8 cellular contexts compared by ENCODE assay signal in the genomic region with DNA sequence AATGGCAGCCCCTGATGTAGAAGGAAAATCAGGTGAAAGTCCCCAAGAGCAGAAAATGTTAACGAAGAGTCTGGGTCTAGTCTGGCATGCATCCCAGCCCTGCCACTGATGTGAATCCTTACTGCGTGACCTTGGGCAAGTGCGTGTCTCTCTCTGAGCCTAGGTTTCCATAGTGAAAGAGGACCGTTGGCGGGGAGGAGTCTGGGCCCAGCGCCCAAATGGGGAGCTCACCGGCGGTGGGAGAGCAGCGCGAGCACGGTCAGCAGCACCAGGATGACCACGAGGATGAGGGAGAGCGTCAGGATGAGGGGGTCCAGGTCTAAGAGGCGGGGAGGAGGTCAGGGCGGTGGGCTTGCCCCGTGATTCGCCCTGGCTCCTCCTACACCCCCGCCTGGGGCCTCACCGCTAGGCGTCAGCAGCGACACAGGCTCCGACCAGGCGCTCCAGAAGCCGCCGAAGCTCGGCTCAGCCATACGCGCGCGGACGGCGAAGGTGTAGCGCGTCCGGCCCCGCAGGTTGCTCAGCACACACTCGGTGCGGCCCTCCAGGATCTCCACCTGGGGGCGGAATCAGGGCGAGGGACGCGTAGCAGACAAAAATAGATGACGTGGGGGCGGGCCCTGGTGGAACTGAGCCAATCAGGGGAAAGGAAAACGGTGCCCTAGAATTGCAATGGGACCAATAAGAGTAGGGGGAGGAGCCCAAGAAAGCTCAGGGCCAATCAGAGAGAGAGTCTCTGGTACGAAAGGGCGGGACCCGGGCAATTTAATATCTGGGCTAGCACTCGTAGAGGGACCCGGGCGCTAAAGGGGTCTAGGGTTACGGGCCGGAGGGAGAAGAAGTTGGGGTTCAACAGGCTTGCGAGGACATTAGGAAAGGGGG. TPM values are rescaled to one million over a fixed set of nuclear protein-coding genes. Genes with fewer than 3 reads are reported as not detected.
DNase-seq lines count a peak whose midpoint lies in the region; ATAC-seq and TF ChIP-seq lines count a peak whose summit lies in the region.

No MANE protein-coding gene starts in this region.

- no peaks in the 10 kb centered on the region for H3K9me3 Mint-ChIP-seq in chondrocyte (ENCODE audit: low read depth)

- POLR2A ChIA-PET in AG04449 (lab: Yijun Ruan, JAX), result interaction anchor here (0.7 to 1.3 kb wide), 5 partner anchors 10 to 243 kb away, joined by 3 to 4 read pairs (median 4); partner anchors contain the start of genes CCDC159 and TMEM205

- H3K4me3 ChIP-seq in AG04449 (ENCODE audit: low read depth, low read length), result peak overlapping the region; percentile 75

- ATAC-seq in GM18868 (IDR thresholded peaks at IDR 0.05; ENCODE audit: unreplicated experiment) (peak; percentile 75), HG03103 (IDR thresholded peaks at IDR 0.05; ENCODE audit: low read depth, unreplicated experiment) (peak; percentile 62)

- CTCF ChIA-PET in AG04449 (lab: Yijun Ruan, JAX), result interaction anchor here (0.5 to 4.0 kb wide), 41 partner anchors 8 to 156 kb away, joined by 3 to 45 read pairs (median 5); partner anchors contain the start of genes CCDC159, ODAD3, PRKCSH and RAB3D

- peak overlapping the region; percentile 85 for H3K4me3 Mint-ChIP-seq in chondrocyte (ENCODE audit: unreplicated experiment)

- H3K4me1 Mint-ChIP-seq in chondrocyte (ENCODE audit: low read depth), result peaks cover 56% of the 10 kb centered on the region

- peaks cover 12% of the 10 kb centered on the region for H3K27me3 Mint-ChIP-seq in chondrocyte (ENCODE audit: low read depth)

- peak; percentile 65 for DNase-seq in AG04449 (ENCODE audit: low read depth, low spot score)
- peak; percentile 85 for DNase-seq in NCI-H345 (lab: John Stamatoyannopoulos, UW)
- peak; percentile 95 for DNase-seq in activated CD4-positive, alpha-beta T cell treated with anti-CD3 and anti-CD28 coated beads for 1 hour
- DNase-seq in chondrocyte (ENCODE audit: low spot score), result peak; percentile 91
- DNase-seq in stimulated activated CD4-positive, alpha-beta T cell treated with anti-CD3 and anti-CD28 coated beads, Interleukin-1b, Interleukin-23, amount 100 ng/mL, for 24 hours (ENCODE audit: low read depth in 4 of 4, low spot score in 1 of 4), result peak; percentile 73 to 97 (median 83)

- peak overlapping the region; percentile 96 for H3K27ac Mint-ChIP-seq in chondrocyte (ENCODE audit: unreplicated experiment)

- H3K36me3 Mint-ChIP-seq in chondrocyte (ENCODE audit: low read depth), result no peaks in the 10 kb centered on the region

- peaks cover 11% of the 10 kb centered on the region for H3K27me3 ChIP-seq in layer of hippocampus (ENCODE audit: control insufficient read depth, insufficient read depth, low read length)

- TF ChIP-seq CTCF in AG04449 (IDR thresholded peaks at IDR 0.05; ENCODE audit: insufficient read depth, low read length, missing control alignments), result peak; percentile 80
- peak; percentile 88 for TF ChIP-seq CTCF in chondrocyte (IDR thresholded peaks at IDR 0.05)

- peak overlapping the region; percentile 92 for H3K27ac ChIP-seq in layer of hippocampus (ENCODE audit: low read depth, low read length)

RNA-seq across cellular contexts. Expression of gene EPOR, which starts 3.2 kb away (rescaled TPM):
- 1.4 to 2.8 TPM (median 2.6 TPM) in 3 replicates for total RNA-seq in chondrocyte

RNA-seq across cellular contexts. Expression of gene SWSAP1, which starts 6.4 kb away (rescaled TPM):
- 1.1 to 1.5 TPM (median 1.4 TPM) in 3 replicates for total RNA-seq in chondrocyte

RNA-seq across cellular contexts. Expression of gene PLPPR2, which starts 25.7 kb away (rescaled TPM):
- total RNA-seq in chondrocyte, result 67.6 to 74.7 TPM (median 72.3 TPM) in 3 replicates

RNA-seq across cellular contexts. Expression of gene CCDC159, which starts 34.6 kb away (rescaled TPM):
- total RNA-seq in chondrocyte, result 19.8 to 22.4 TPM (median 20.5 TPM) in 3 replicates

RNA-seq across cellular contexts. Expression of gene TMEM205, which starts 34.8 kb away (rescaled TPM):
- total RNA-seq in chondrocyte, result 35.4 to 49.4 TPM (median 39.2 TPM) in 3 replicates

Comparison
In these comparisons a context has a peak if more than half of its experiments do, and no peak if none do; other contexts are left out.
1. Peak in every context shown above with its lines: DNase-seq, ATAC-seq, H3K4me3 ChIP-seq and H3K27ac ChIP-seq.